Comparison of ENCODE assay signal across 8 cellular contexts in the genomic region with DNA sequence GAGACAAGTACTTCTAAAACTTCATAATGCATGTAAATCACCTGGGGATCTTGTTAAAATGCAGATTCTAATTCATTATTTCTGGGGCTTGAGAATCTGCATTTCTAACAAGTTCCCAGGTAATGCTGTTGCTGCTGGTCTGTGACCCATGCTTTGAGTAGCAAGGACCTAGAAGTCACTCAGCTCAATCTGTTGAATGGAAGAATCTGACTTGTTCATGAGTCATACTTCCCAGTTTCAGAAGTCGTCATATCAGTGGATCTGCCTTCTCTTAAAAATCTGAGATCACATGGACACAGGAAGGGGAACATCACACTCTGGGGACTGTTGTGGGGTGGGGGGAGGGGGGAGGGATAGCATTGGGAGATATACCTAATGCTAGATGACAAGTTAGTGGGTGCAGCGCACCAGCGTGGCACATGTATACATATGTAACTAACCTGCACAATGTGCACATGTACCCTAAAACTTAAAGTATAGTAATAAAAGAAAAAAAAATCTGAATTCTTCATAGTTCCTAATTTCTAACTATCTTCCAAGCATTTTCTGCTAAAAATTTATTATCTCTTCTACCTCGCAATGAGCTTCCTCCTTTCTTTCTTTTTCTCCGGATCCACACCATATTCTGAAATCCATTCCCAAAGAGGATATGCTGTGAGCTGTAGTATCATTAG. TPM values are rescaled to one million over a fixed set of nuclear protein-coding genes. Genes with fewer than 3 reads are reported as not detected.
DNase-seq lines count a peak whose midpoint lies in the region; ATAC-seq and TF ChIP-seq lines count a peak whose summit lies in the region.
"Not testable (repeated sequence)": the region's sequence is repeated elsewhere in the genome, so short reads cannot be mapped to it uniquely, and the experiment has no call there.

No MANE protein-coding gene starts in this region.

- not testable (repeated sequence) for H3K27me3 ChIP-seq in DND-41 (ENCODE audit: insufficient read depth, low read length, poor library complexity); heart left ventricle

- 54 to 81% (median 72%) methylated on average over 3 to 5 of the region's 5 CpGs for WGBS in heart left ventricle, 4 donors

- H3K4me1 ChIP-seq in DND-41 (ENCODE audit: insufficient read depth, low read length) (peaks cover 75% of the 10 kb centered on the region), heart left ventricle (peaks cover 0 to 59% (median 0%) of the 10 kb centered on the region in 12 donors)

- H3K36me3 ChIP-seq in DND-41 (ENCODE audit: insufficient read depth, low read length); heart left ventricle: not testable (repeated sequence)

- H3K4me3 ChIP-seq in DND-41 (ENCODE audit: low read depth in 1 of 2, low read length in 2 of 2); heart left ventricle: not testable (repeated sequence)

- H4K20me1 ChIP-seq in DND-41 (ENCODE audit: insufficient read depth, low read length), result not testable (repeated sequence)

- not testable (repeated sequence) for H3K4me2 ChIP-seq in DND-41 (ENCODE audit: insufficient read depth, low read length)

- ATAC-seq in DND-41 (ENCODE audit: insufficient read depth, low read depth) (peak; percentile 43), GM19328 (IDR thresholded peaks at IDR 0.05; ENCODE audit: unreplicated experiment) (peak; percentile 60), HG02623 (IDR thresholded peaks at IDR 0.05; ENCODE audit: unreplicated experiment) (peak; percentile 64), HG03520 (IDR thresholded peaks at IDR 0.05; ENCODE audit: unreplicated experiment) (peak; percentile 79), heart left ventricle (peak in 3 of 4 donors; percentile 61 to 67 (median 62))

- H3K9me3 ChIP-seq in DND-41 (ENCODE audit: insufficient read depth, low read length, severe bottlenecking); heart left ventricle: not testable (repeated sequence)

- peak overlapping the region; percentile 9; the same call in 1 of the 2 replicates for H3K9ac ChIP-seq in DND-41 (ENCODE audit: low read depth, low read length)

- H3K36me3 Mint-ChIP-seq in activated naive CD4-positive, alpha-beta T cell treated with anti-CD3 and anti-CD28 coated beads, Interleukin-2, amount 50 U/mL, for 24 hours, result not testable (repeated sequence)

- not testable (repeated sequence) for H3K27me3 Mint-ChIP-seq in activated naive CD4-positive, alpha-beta T cell treated with anti-CD3 and anti-CD28 coated beads, Interleukin-2, amount 50 U/mL, for 24 hours

- H3K9me3 Mint-ChIP-seq in activated naive CD4-positive, alpha-beta T cell treated with anti-CD3 and anti-CD28 coated beads, Interleukin-2, amount 50 U/mL, for 24 hours, result not testable (repeated sequence)

- not testable (repeated sequence) for TF ChIP-seq POLR2A in heart left ventricle (IDR thresholded peaks at IDR 0.05)

- peak; percentile 30 for DNase-seq in DND-41
- DNase-seq in SK-MEL-5 (ENCODE audit: low read depth, low spot score), result peak; percentile 76
- not testable (repeated sequence) for DNase-seq in heart left ventricle
- peak; percentile 49 for DNase-seq in stimulated activated CD4-positive, alpha-beta T cell treated with anti-CD3 and anti-CD28 coated beads, Interleukin-1b, Interleukin-23, amount 100 ng/mL, for 48 hours

- H3K27ac ChIP-seq in DND-41 (ENCODE audit: low read length) (peak overlapping the region; percentile 72), heart left ventricle (peak overlapping the region in 4 of 12 donors; percentile 17 to 82 (median 55))

- intact Hi-C loops in heart left ventricle (cut with DNase I), result not testable (repeated sequence)

- peaks cover 15% of the 10 kb centered on the region for H3K79me2 ChIP-seq in DND-41 (ENCODE audit: insufficient read depth, low read length)

- H3K27ac Mint-ChIP-seq in activated naive CD4-positive, alpha-beta T cell treated with anti-CD3 and anti-CD28 coated beads, Interleukin-2, amount 50 U/mL, for 24 hours, result peak overlapping the region; percentile 85

- in situ Hi-C loops in SK-MEL-5 (cut with HindIII; ENCODE audit: low pct_unique_long_range_greater_than_20kb, low sequenced_read_pairs), result not testable (repeated sequence)

- peak overlapping the region; percentile 20 for H3K4me3 Mint-ChIP-seq in activated naive CD4-positive, alpha-beta T cell treated with anti-CD3 and anti-CD28 coated beads, Interleukin-2, amount 50 U/mL, for 24 hours

- not testable (repeated sequence) for TF ChIP-seq CTCF in DND-41 (IDR thresholded peaks at IDR 0.05; ENCODE audit: borderline replicate concordance, extremely low read depth, low read length, poor library complexity, severe bottlenecking); heart left ventricle (IDR thresholded peaks at IDR 0.05)

- not testable (repeated sequence) for H2AFZ ChIP-seq in DND-41 (ENCODE audit: low read depth, low read length)

- peaks cover 78% of the 10 kb centered on the region for H3K4me1 Mint-ChIP-seq in activated naive CD4-positive, alpha-beta T cell treated with anti-CD3 and anti-CD28 coated beads, Interleukin-2, amount 50 U/mL, for 24 hours

RNA-seq across cellular contexts. Expression of a gene that starts 46.2 kb away (rescaled TPM):
- 3.6 and 4.3 TPM in 2 replicates for total RNA-seq in SK-MEL-5 (2014; rRNA removed; shearing (Covaris generic))
- polyA plus RNA-seq in SK-MEL-5 (2015; cell fraction: cytosol; rRNA removed), result 11.3 and 12.9 TPM in 2 replicates
- 2.7 and 3.9 TPM in 2 replicates for polyA plus RNA-seq in SK-MEL-5 (2015; cell fraction: nucleus; rRNA removed)
- total RNA-seq in heart left ventricle, result 1 to 10 TPM; 1.3 to 8.7 (median 2.4) TPM
- polyA plus RNA-seq in heart left ventricle, result 1 to 10 TPM in 1 of 2 donors, under 1 TPM in 1; 0.84 to 2.8 TPM
